17 cellular contexts compared by ENCODE assay signal in genomic region chr12:110640275-110641025, GRCh38. TPM values are rescaled to one million over a fixed set of nuclear protein-coding genes. Genes with fewer than 3 reads are reported as not detected.
DNase-seq lines count a peak whose midpoint lies in the region; ATAC-seq and TF ChIP-seq lines count a peak whose summit lies in the region.
"Had no signal": no experiment of that assay in that cellular context is flagged by ENCODE, and none has a peak within 500 bp of the region (broad histone marks: within the 10 kb centered on the region; RNA-seq: fewer than 3 reads in every experiment).

No MANE protein-coding gene starts in this region.

- H3K4me2 ChIP-seq in H9 (ENCODE audit: insufficient read depth, insufficient read length, low read length) = no peak overlapping the region

- WGBS in H9 (ENCODE audit: extremely low coverage, insufficient read length, low lambda C conversion rate) = no CpG with 5 or more reads among the region's 15 CpGs

- TF ChIP-seq CTCF in H9 (conservative IDR thresholded peaks at IDR 0.05) (no peak), chondrocyte (IDR thresholded peaks at IDR 0.05) (no peak)

- no peak overlapping the region for H2BK5ac ChIP-seq in H9 (ENCODE audit: insufficient read length, low read length)

- ATAC-seq in stimulated activated naive B cell treated with anti-CD40 and anti-IgM and Interleukin-4, amounts not matched to agents 10 μg/mL and 1 μg/mL and 100 μg/mL, for 72 hours (replicated peaks) = peak; percentile 13 to 26
- ATAC-seq in HG02885 (IDR thresholded peaks at IDR 0.05; ENCODE audit: poor library complexity, unreplicated experiment) (no peak), HG03439 (IDR thresholded peaks at IDR 0.05; ENCODE audit: unreplicated experiment) (no peak)

- no peak overlapping the region for H3K4me3 Mint-ChIP-seq in H9
- peak overlapping the region; percentile 10 for H3K4me3 Mint-ChIP-seq in chondrocyte (ENCODE audit: unreplicated experiment)
- peak overlapping the region; percentile 64 to 69 for H3K4me3 Mint-ChIP-seq in stimulated activated naive B cell treated with anti-CD40 and anti-IgM and Interleukin-4, amounts not matched to agents 10 μg/mL and 1 μg/mL and 100 μg/mL, for 72 hours
- H3K4me3 Mint-ChIP-seq: T-helper 2 cell treated with Interferon-gamma antibody and Interleukin-4, amounts not matched to agents 5 μg/mL and 100 μg/mL, for 36 hours had no signal

- no peak overlapping the region for H2BK12ac ChIP-seq in H9 (ENCODE audit: insufficient read length, low read depth, low read length)

- H3K4me1 ChIP-seq in H9 (ENCODE audit: insufficient read depth, low read length) = 0 out of 2 replicates have a peak, but pooled peaks cover 2% of the 10 kb centered on the region

- H3K4me1 Mint-ChIP-seq in H9 (peaks cover 11 to 18% of the 10 kb centered on the region in 2 experiments), chondrocyte (ENCODE audit: low read depth) (peaks cover 51% of the 10 kb centered on the region)
- peaks cover 74 to 100% of the 10 kb centered on the region in 2 donors for H3K4me1 Mint-ChIP-seq in stimulated activated naive B cell treated with anti-CD40 and anti-IgM and Interleukin-4, amounts not matched to agents 10 μg/mL and 1 μg/mL and 100 μg/mL, for 72 hours

- no peak overlapping the region for H2AFZ ChIP-seq in H9 (ENCODE audit: low read length)

- peak; percentile 20 for DNase-seq in H9
- no peak for DNase-seq in chondrocyte (ENCODE audit: low spot score)
- DNase-seq in medulla oblongata (ENCODE audit: extremely low spot score) = peak; percentile 57
- DNase-seq in stimulated activated naive B cell treated with anti-CD40 and anti-IgM and Interleukin-4, amounts not matched to agents 10 μg/mL and 1 μg/mL and 100 μg/mL, for 72 hours = no peak
- no peak for DNase-seq in 8988T
- no peak for DNase-seq in cerebellar nuclear complex (lab: John Stamatoyannopoulos, UW)
- DNase-seq: activated CD8-positive, alpha-beta memory T cell treated with anti-CD3 and anti-CD28 coated beads, Interleukin-2, amount 50 U/mL, for 4 hours; activated gamma-delta T cell treated with Interleukin-2 at 50 U/mL for 16 hours; GOT3; NCI-H1930; NCI-H524 had no signal

- no peak overlapping the region for H4K5ac ChIP-seq in H9 (ENCODE audit: insufficient read length, low read depth, low read length)

- no peak overlapping the region for H3K4ac ChIP-seq in H9 (ENCODE audit: low read depth, low read length)

- no peaks in the 10 kb centered on the region for H3K9me3 ChIP-seq in H9 (ENCODE audit: control insufficient read depth, low read depth, low read length)
- H3K9me3 ChIP-seq: esophagus muscularis mucosa had no signal

- no peak overlapping the region for H4K8ac ChIP-seq in H9 (replicated peaks; ENCODE audit: insufficient read length, low read depth, low read length)

- H2BK15ac ChIP-seq in H9 (ENCODE audit: low read depth, low read length) = no peak overlapping the region

- H2BK20ac ChIP-seq in H9 (ENCODE audit: low read depth, low read length, poor library complexity, severe bottlenecking) = no peak overlapping the region

- no peak overlapping the region for H2BK120ac ChIP-seq in H9 (ENCODE audit: low read depth, low read length, poor library complexity, severe bottlenecking)

- no peaks in the 10 kb centered on the region for H3K9me3 Mint-ChIP-seq in H9
- no peaks in the 10 kb centered on the region for H3K9me3 Mint-ChIP-seq in chondrocyte (ENCODE audit: low read depth)
- peaks cover 0 to 3% of the 10 kb centered on the region in 2 donors for H3K9me3 Mint-ChIP-seq in stimulated activated naive B cell treated with anti-CD40 and anti-IgM and Interleukin-4, amounts not matched to agents 10 μg/mL and 1 μg/mL and 100 μg/mL, for 72 hours
- H3K9me3 Mint-ChIP-seq: stimulated activated naive CD8-positive, alpha-beta T cell treated with anti-CD3 and anti-CD28 coated beads, Interleukin-15, Interleukin-2, amounts not matched to agents 100 ng/mL and 50 ng/mL, for 24 hours; T-helper 2 cell treated with Interferon-gamma antibody and Interleukin-4, amounts not matched to agents 5 μg/mL and 100 μg/mL, for 36 hours had no signal

- no peaks in the 10 kb centered on the region for H4K20me1 ChIP-seq in H9 (ENCODE audit: control insufficient read depth, insufficient read depth, insufficient read length)

- H3K27ac Mint-ChIP-seq in H9 (no peak overlapping the region), chondrocyte (ENCODE audit: unreplicated experiment) (peak overlapping the region; percentile 94)
- peak overlapping the region; percentile 92 for H3K27ac Mint-ChIP-seq in stimulated activated naive B cell treated with anti-CD40 and anti-IgM and Interleukin-4, amounts not matched to agents 10 μg/mL and 1 μg/mL and 100 μg/mL, for 72 hours
- H3K27ac Mint-ChIP-seq: T-helper 2 cell treated with Interferon-gamma antibody and Interleukin-4, amounts not matched to agents 5 μg/mL and 100 μg/mL, for 36 hours had no signal

- no peak overlapping the region for H3K23ac ChIP-seq in H9 (ENCODE audit: insufficient read length, low read depth, low read length)

- no peak overlapping the region for H3K9ac ChIP-seq in H9 (ENCODE audit: extremely low read depth, insufficient read length, low read length)

- H3K36me3 Mint-ChIP-seq in H9 (ENCODE audit: insufficient read depth in 1 of 3, low read depth in 3 of 3) (no peaks in the 10 kb centered on the region; a peak in 1 of 7 replicates), chondrocyte (ENCODE audit: low read depth) (peaks cover 3% of the 10 kb centered on the region)
- peaks cover 32 to 58% of the 10 kb centered on the region in 2 donors for H3K36me3 Mint-ChIP-seq in stimulated activated naive B cell treated with anti-CD40 and anti-IgM and Interleukin-4, amounts not matched to agents 10 μg/mL and 1 μg/mL and 100 μg/mL, for 72 hours

- H3K27ac ChIP-seq in H9 (ENCODE audit: insufficient read length, low read depth, low read length) = no peak overlapping the region
- H3K27ac ChIP-seq: esophagus muscularis mucosa had no signal

- H3K27me3 Mint-ChIP-seq in H9 (ENCODE audit: low read depth) (no peaks in the 10 kb centered on the region; the same call in 1 of the 2 replicates), chondrocyte (ENCODE audit: low read depth) (no peaks in the 10 kb centered on the region)
- H3K27me3 Mint-ChIP-seq in stimulated activated naive B cell treated with anti-CD40 and anti-IgM and Interleukin-4, amounts not matched to agents 10 μg/mL and 1 μg/mL and 100 μg/mL, for 72 hours = no peaks in the 10 kb centered on the region
- H3K27me3 Mint-ChIP-seq: stimulated activated naive CD8-positive, alpha-beta T cell treated with anti-CD3 and anti-CD28 coated beads, Interleukin-15, Interleukin-2, amounts not matched to agents 100 ng/mL and 50 ng/mL, for 24 hours had no signal

- no peak overlapping the region for H3K14ac ChIP-seq in H9 (ENCODE audit: insufficient read depth, low read length)

- no peaks in the 10 kb centered on the region for H3K79me2 ChIP-seq in H9 (ENCODE audit: insufficient read depth, low read length)

- H3K56ac ChIP-seq in H9 (ENCODE audit: insufficient read length, low read depth, low read length) = no peak overlapping the region

- H3K27me3 ChIP-seq in H9 (ENCODE audit: insufficient read depth, low read length) = no peaks in the 10 kb centered on the region
- H3K27me3 ChIP-seq: esophagus muscularis mucosa had no signal

- H4K91ac ChIP-seq in H9 (ENCODE audit: insufficient read length, low read depth, low read length) = no peak overlapping the region

- no peaks in the 10 kb centered on the region for H3K23me2 ChIP-seq in H9 (ENCODE audit: insufficient read length, low read depth, low read length, poor library complexity, severe bottlenecking)

- no peak overlapping the region for H3K18ac ChIP-seq in H9 (ENCODE audit: insufficient read length, low read depth, low read length)

- no peak overlapping the region for H2AK5ac ChIP-seq in H9 (ENCODE audit: insufficient read length, low read length)

- H3T11ph ChIP-seq in H9 (ENCODE audit: low read length) = no peak overlapping the region

- no peaks in the 10 kb centered on the region for H3K79me1 ChIP-seq in H9 (ENCODE audit: insufficient read depth, low read depth, low read length, poor library complexity, severe bottlenecking)

RNA-seq across cellular contexts. Expression of gene TCTN1, which starts 26.5 kb away (rescaled TPM):
- total RNA-seq in H9 (2021) = 10.9 and 11.1 TPM in 2 replicates
- 32.9 to 55.1 TPM (median 37.1 TPM) in 3 replicates for total RNA-seq in chondrocyte

RNA-seq across cellular contexts. Expression of gene HVCN1, which starts 48.5 kb away (rescaled TPM):
- total RNA-seq in H9 (2021) = 5.2 and 5.5 TPM in 2 replicates
- total RNA-seq in chondrocyte = 1.2 to 1.3 TPM (median 1.2 TPM) in 3 replicates
- total RNA-seq: HT-29 had no signal

RNA-seq across cellular contexts. Expression of gene PPTC7, which starts 57.3 kb away (rescaled TPM):
- total RNA-seq in H9 (2021) = 15.7 and 15.8 TPM in 2 replicates
- 10.9 to 15.3 TPM (median 13.9 TPM) in 3 replicates for total RNA-seq in chondrocyte

Comparison
In these comparisons a context has a peak if more than half of its experiments do, and no peak if none do; other contexts are left out.
1. DNase-seq: peak in H9 (single experiment) and medulla oblongata (single experiment); none in chondrocyte (single experiment), stimulated activated naive B cell treated with anti-CD40 and anti-IgM and Interleukin-4, amounts not matched to agents 10 μg/mL and 1 μg/mL and 100 μg/mL, for 72 hours (single experiment), 8988T (single experiment) and cerebellar nuclear complex (0 of 2).
2. H3K27ac Mint-ChIP-seq: peak in chondrocyte (single experiment) and stimulated activated naive B cell treated with anti-CD40 and anti-IgM and Interleukin-4, amounts not matched to agents 10 μg/mL and 1 μg/mL and 100 μg/mL, for 72 hours (single experiment); none in H9 (0 of 3).
3. H3K4me3 Mint-ChIP-seq: peak in chondrocyte (single experiment) and stimulated activated naive B cell treated with anti-CD40 and anti-IgM and Interleukin-4, amounts not matched to agents 10 μg/mL and 1 μg/mL and 100 μg/mL, for 72 hours (2 of 2); none in H9 (0 of 2).
4. ATAC-seq: peak in stimulated activated naive B cell treated with anti-CD40 and anti-IgM and Interleukin-4, amounts not matched to agents 10 μg/mL and 1 μg/mL and 100 μg/mL, for 72 hours (2 of 2); none in HG02885 (single experiment) and HG03439 (single experiment).